16 cellular contexts compared by ENCODE assay signal in the genomic region with DNA sequence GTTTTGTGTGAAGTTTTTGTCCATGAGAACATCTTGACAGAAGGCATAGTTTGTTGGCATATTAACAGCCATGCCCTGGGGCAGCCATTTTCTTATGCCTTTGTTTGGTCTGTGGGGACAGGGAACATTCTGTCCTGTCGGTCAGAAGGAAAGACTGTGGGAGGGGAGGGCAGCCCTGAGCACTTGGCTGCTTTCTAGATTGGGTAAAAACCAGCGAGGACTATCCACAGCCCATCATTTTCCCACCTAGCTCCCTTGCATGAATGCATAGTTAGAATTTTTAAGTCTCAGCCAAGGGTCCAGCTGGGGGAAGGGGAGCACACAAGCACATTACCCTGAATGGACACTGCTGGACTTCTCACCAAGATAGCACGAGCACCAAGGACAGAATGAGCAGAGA.
DNase-seq lines count a peak whose midpoint lies in the region; ATAC-seq and TF ChIP-seq lines count a peak whose summit lies in the region.
"Had no signal": no experiment of that assay in that cellular context is flagged by ENCODE, and none has a peak within 500 bp of the region (broad histone marks: within the 10 kb centered on the region; RNA-seq: fewer than 3 reads in every experiment).

No MANE protein-coding gene starts in this region.

- no peak for ATAC-seq in left lobe of liver
- no peak for ATAC-seq in stimulated activated memory B cell treated with anti-CD40 and anti-IgM and Interleukin-4, amounts not matched to agents 10 μg/mL and 1 μg/mL and 100 μg/mL, for 72 hours

- no peaks in the 10 kb centered on the region for H3K36me3 ChIP-seq in suprapubic skin
- H3K36me3 ChIP-seq: BE2C had no signal

- no peaks in the 10 kb centered on the region for H3K36me3 Mint-ChIP-seq in stimulated activated memory B cell treated with anti-CD40 and anti-IgM and Interleukin-4, amounts not matched to agents 10 μg/mL and 1 μg/mL and 100 μg/mL, for 72 hours
- H3K36me3 Mint-ChIP-seq in activated CD4-positive, alpha-beta T cell treated with anti-CD3 and anti-CD28 coated beads, Interleukin-2, amount 10 ng/mL, durations not matched to agents 7 days and 5 days (ENCODE audit: low read depth) = no peaks in the 10 kb centered on the region

- TF ChIP-seq CTCF in coronary artery (IDR thresholded peaks at IDR 0.05) (no peak), suprapubic skin (IDR thresholded peaks at IDR 0.05) (no peak)

- H3K27me3 Mint-ChIP-seq in stimulated activated memory B cell treated with anti-CD40 and anti-IgM and Interleukin-4, amounts not matched to agents 10 μg/mL and 1 μg/mL and 100 μg/mL, for 72 hours = peaks cover 25% of the 10 kb centered on the region
- peaks cover 2% of the 10 kb centered on the region for H3K27me3 Mint-ChIP-seq in activated CD4-positive, alpha-beta T cell treated with anti-CD3 and anti-CD28 coated beads, Interleukin-2, amount 10 ng/mL, durations not matched to agents 7 days and 5 days

- no peaks in the 10 kb centered on the region for H3K4me1 Mint-ChIP-seq in stimulated activated memory B cell treated with anti-CD40 and anti-IgM and Interleukin-4, amounts not matched to agents 10 μg/mL and 1 μg/mL and 100 μg/mL, for 72 hours
- no peaks in the 10 kb centered on the region for H3K4me1 Mint-ChIP-seq in activated CD4-positive, alpha-beta T cell treated with anti-CD3 and anti-CD28 coated beads, Interleukin-2, amount 10 ng/mL, durations not matched to agents 7 days and 5 days

- CTCF ChIA-PET in activated CD4-positive, alpha-beta T cell treated with anti-CD3 and anti-CD28 coated beads, Interleukin-2, amount 10 ng/mL, durations not matched to agents 7 days and 5 days (lab: Charles Lee) = no interaction called here

- H3K4me3 Mint-ChIP-seq in stimulated activated memory B cell treated with anti-CD40 and anti-IgM and Interleukin-4, amounts not matched to agents 10 μg/mL and 1 μg/mL and 100 μg/mL, for 72 hours = no peak overlapping the region
- H3K4me3 Mint-ChIP-seq in activated CD4-positive, alpha-beta T cell treated with anti-CD3 and anti-CD28 coated beads, Interleukin-2, amount 10 ng/mL, durations not matched to agents 7 days and 5 days = no peak overlapping the region

- TF ChIP-seq POLR2A in suprapubic skin (IDR thresholded peaks at IDR 0.05) = no peak

- DNase-seq in RPMI7951 (ENCODE audit: low read depth) = peak; percentile 49
- peak; percentile 69 for DNase-seq in coronary artery (ENCODE audit: low spot score)
- DNase-seq in mucosa of gallbladder (ENCODE audit: low spot score) = peak; percentile 34
- peak in 1 of 2 donors; percentile 47 for DNase-seq in suprapubic skin (ENCODE audit: low spot score in 2 of 2)
- DNase-seq in left lobe of liver (ENCODE audit: low spot score) = no peak
- no peak for DNase-seq in activated CD4-positive, alpha-beta T cell treated with anti-CD3 and anti-CD28 coated beads, Interleukin-2, amount 10 ng/mL, durations not matched to agents 7 days and 5 days
- DNase-seq: BE2C, DMS79 treated with DMSO at 0.1 percent for 48 hours, MM.1S, NCI-H1105, NCI-H1694, NCI-H510A treated with DMSO at 0.1 percent for 48 hours, NCI-H82, PC-9 had no signal

- peak; percentile 74 for TF ChIP-seq EP300 in suprapubic skin (IDR thresholded peaks at IDR 0.05)

- peak overlapping the region in 1 of 2 donors; percentile 63 for H3K27ac ChIP-seq in coronary artery
- H3K27ac ChIP-seq in suprapubic skin = no peak overlapping the region
- H3K27ac ChIP-seq: KMS-11, PC-9 had no signal

- no peak overlapping the region for H3K27ac Mint-ChIP-seq in stimulated activated memory B cell treated with anti-CD40 and anti-IgM and Interleukin-4, amounts not matched to agents 10 μg/mL and 1 μg/mL and 100 μg/mL, for 72 hours
- H3K27ac Mint-ChIP-seq in activated CD4-positive, alpha-beta T cell treated with anti-CD3 and anti-CD28 coated beads, Interleukin-2, amount 10 ng/mL, durations not matched to agents 7 days and 5 days = no peak overlapping the region

- peaks cover 3% of the 10 kb centered on the region for H3K9me3 Mint-ChIP-seq in stimulated activated memory B cell treated with anti-CD40 and anti-IgM and Interleukin-4, amounts not matched to agents 10 μg/mL and 1 μg/mL and 100 μg/mL, for 72 hours
- H3K9me3 Mint-ChIP-seq in activated CD4-positive, alpha-beta T cell treated with anti-CD3 and anti-CD28 coated beads, Interleukin-2, amount 10 ng/mL, durations not matched to agents 7 days and 5 days = no peaks in the 10 kb centered on the region

- POLR2A ChIA-PET in activated CD4-positive, alpha-beta T cell treated with anti-CD3 and anti-CD28 coated beads, Interleukin-2, amount 10 ng/mL, durations not matched to agents 7 days and 5 days (lab: Charles Lee) = no interaction called here

- 54% methylated on average over 3 of the region's 3 CpGs for WGBS in suprapubic skin

- no peaks in the 10 kb centered on the region for H3K9me3 ChIP-seq in suprapubic skin
- H3K9me3 ChIP-seq: BE2C had no signal

- H3K4me1 ChIP-seq in suprapubic skin = no peaks in the 10 kb centered on the region
- H3K4me1 ChIP-seq: BE2C had no signal

- H3K27me3 ChIP-seq in suprapubic skin = peaks cover 4% of the 10 kb centered on the region

- H3K4me3 ChIP-seq in coronary artery (no peak overlapping the region), suprapubic skin (no peak overlapping the region)
- H3K4me3 ChIP-seq: PC-9 had no signal

Comparison
In these comparisons a context has a peak if more than half of its experiments do, and no peak if none do; other contexts are left out.
1. DNase-seq: peak in RPMI7951 (single experiment), coronary artery (single experiment) and mucosa of gallbladder (single experiment); none in left lobe of liver (single experiment) and activated CD4-positive, alpha-beta T cell treated with anti-CD3 and anti-CD28 coated beads, Interleukin-2, amount 10 ng/mL, durations not matched to agents 7 days and 5 days (single experiment).